Comparison of ENCODE assay signal across 8 cellular contexts in genomic region chr2:120765911-120766757, GRCh38. TPM values are rescaled to one million over a fixed set of nuclear protein-coding genes. Genes with fewer than 3 reads are reported as not detected.
DNase-seq lines count a peak whose midpoint lies in the region; ATAC-seq and TF ChIP-seq lines count a peak whose summit lies in the region.

No MANE protein-coding gene starts in this region.

- no peaks in the 10 kb centered on the region for H3K4me1 Mint-ChIP-seq in T-cell
- no peaks in the 10 kb centered on the region for H3K4me1 Mint-ChIP-seq in activated naive CD4-positive, alpha-beta T cell treated with anti-CD3 and anti-CD28 coated beads, Interleukin-2, amount 10 ng/mL, durations not matched to agents 7 days and 5 days

- H3K27me3 Mint-ChIP-seq in T-cell, result peaks cover 0 to 7% of the 10 kb centered on the region in 2 donors
- no peaks in the 10 kb centered on the region for H3K27me3 Mint-ChIP-seq in activated naive CD4-positive, alpha-beta T cell treated with anti-CD3 and anti-CD28 coated beads, Interleukin-2, amount 10 ng/mL, durations not matched to agents 7 days and 5 days

- peak overlapping the region; percentile 97 for H3K27ac ChIP-seq in smooth muscle cell (ENCODE audit: low read depth)

- peak overlapping the region; percentile 71 for H3K9ac ChIP-seq in smooth muscle cell (ENCODE audit: low read depth)

- H3K36me3 ChIP-seq in smooth muscle cell (ENCODE audit: low read depth), result no peaks in the 10 kb centered on the region

- H3F3A ChIP-seq in smooth muscle cell (ENCODE audit: low read depth), result peaks cover 27% of the 10 kb centered on the region

- TF ChIP-seq CTCF in cardiac fibroblast (IDR thresholded peaks at IDR 0.05; ENCODE audit: low read depth, low read length) (no peak), smooth muscle cell (IDR thresholded peaks at IDR 0.05; ENCODE audit: borderline replicate concordance, insufficient read depth, poor library complexity, severe bottlenecking) (no peak)

- H4K20me1 ChIP-seq in smooth muscle cell (ENCODE audit: low read depth), result no peaks in the 10 kb centered on the region

- no peak overlapping the region for H3K4me3 Mint-ChIP-seq in T-cell
- H3K4me3 Mint-ChIP-seq in activated naive CD4-positive, alpha-beta T cell treated with anti-CD3 and anti-CD28 coated beads, Interleukin-2, amount 10 ng/mL, durations not matched to agents 7 days and 5 days, result no peak overlapping the region

- no peak overlapping the region for H3K27ac Mint-ChIP-seq in T-cell
- H3K27ac Mint-ChIP-seq in activated naive CD4-positive, alpha-beta T cell treated with anti-CD3 and anti-CD28 coated beads, Interleukin-2, amount 10 ng/mL, durations not matched to agents 7 days and 5 days, result no peak overlapping the region

- H3K27me3 ChIP-seq in smooth muscle cell (ENCODE audit: low read depth), result no peaks in the 10 kb centered on the region

- DNase-seq in H4 (ENCODE audit: low spot score) (peak; percentile 76), cardiac fibroblast (ENCODE audit: low read depth in 2 of 2) (peak; percentile 97 to 99), kidney glomerular epithelial cell (lab: John Stamatoyannopoulos, UW) (peak; percentile 24), smooth muscle cell (lab: John Stamatoyannopoulos, UW; ENCODE audit: unreplicated experiment) (no peak), T-cell (no peak), cortex of kidney (lab: John Stamatoyannopoulos, UW) (no peak), SW 1271 (lab: John Stamatoyannopoulos, UW) (no peak)
- DNase-seq in activated naive CD4-positive, alpha-beta T cell treated with anti-CD3 and anti-CD28 coated beads, Interleukin-2, amount 10 ng/mL, durations not matched to agents 7 days and 5 days, result no peak

- 16% methylated on average over 22 of the region's 22 CpGs for WGBS in smooth muscle cell (ENCODE audit: low lambda C conversion rate)

- peaks cover 43% of the 10 kb centered on the region for H3K4me1 ChIP-seq in smooth muscle cell (ENCODE audit: low read depth)

- no peaks in the 10 kb centered on the region for H3K9me3 Mint-ChIP-seq in T-cell
- H3K9me3 Mint-ChIP-seq in activated naive CD4-positive, alpha-beta T cell treated with anti-CD3 and anti-CD28 coated beads, Interleukin-2, amount 10 ng/mL, durations not matched to agents 7 days and 5 days, result no peaks in the 10 kb centered on the region

- peak overlapping the region; percentile 71 for H3K4me2 ChIP-seq in smooth muscle cell

- no peaks in the 10 kb centered on the region for H3K36me3 Mint-ChIP-seq in T-cell
- H3K36me3 Mint-ChIP-seq in activated naive CD4-positive, alpha-beta T cell treated with anti-CD3 and anti-CD28 coated beads, Interleukin-2, amount 10 ng/mL, durations not matched to agents 7 days and 5 days, result no peaks in the 10 kb centered on the region

- CTCF ChIA-PET in T-cell (lab: Charles Lee), result no interaction called here
- CTCF ChIA-PET in activated naive CD4-positive, alpha-beta T cell treated with anti-CD3 and anti-CD28 coated beads, Interleukin-2, amount 10 ng/mL, durations not matched to agents 7 days and 5 days (lab: Charles Lee), result no interaction called here

- H3K4me3 ChIP-seq in cardiac fibroblast (replicated peaks in 1 of 2; ENCODE audit: low read depth in 2 of 2, low read length in 2 of 2), result no peak overlapping the region
- no peak overlapping the region for H3K4me3 ChIP-seq in smooth muscle cell

- H3K9me3 ChIP-seq in smooth muscle cell (replicated peaks; ENCODE audit: low read depth), result no peaks in the 10 kb centered on the region

- no peak overlapping the region for H2AFZ ChIP-seq in smooth muscle cell (ENCODE audit: low read depth)

- ATAC-seq in T-cell (replicated peaks in 1 of 4), result no peak

- peaks cover 82% of the 10 kb centered on the region for H3K79me2 ChIP-seq in smooth muscle cell (ENCODE audit: low read depth)

- POLR2A ChIA-PET in T-cell (lab: Charles Lee), result no interaction called here

RNA-seq across cellular contexts. Expression of gene GLI2, which starts 30.5 kb away (rescaled TPM):
- total RNA-seq in H4 (2014; rRNA removed; shearing (Covaris generic)), result 1.9 and 2.0 TPM in 2 replicates
- total RNA-seq in smooth muscle cell (10.4 and 10.6 TPM in 2 replicates), T-cell (under 1 TPM in 1 of 5 donors, not detected in 4; 0.25 TPM)
- 9.4 and 10.4 TPM in 2 replicates for polyA plus RNA-seq in smooth muscle cell

Comparison
In these comparisons a context has a peak if more than half of its experiments do, and no peak if none do; other contexts are left out.
1. DNase-seq: peak in H4 (single experiment), cardiac fibroblast (2 of 2) and kidney glomerular epithelial cell (single experiment); none in smooth muscle cell (single experiment), T-cell (0 of 34), activated naive CD4-positive, alpha-beta T cell treated with anti-CD3 and anti-CD28 coated beads, Interleukin-2, amount 10 ng/mL, durations not matched to agents 7 days and 5 days (single experiment), cortex of kidney (single experiment) and SW 1271 (0 of 2).